ENCODE assay signal across 1 cellular context in genomic region chr6:27251672-27252251, GRCh38.
TF ChIP-seq lines count a peak whose summit lies in the region.

No MANE protein-coding gene starts in this region.

TF ChIP-seq in WTC11, 78 proteins besides CTCF, POLR2A, EP300 and RAD21 (continued from another document and continues in another):
- TF ChIP-seq STAT6 (CRISPR knock-in tag; conservative IDR thresholded peaks at IDR 0.05; ENCODE audit: low read depth) (no peak), MAX (CRISPR knock-in tag; IDR thresholded peaks at IDR 0.05) (peak; percentile 64; the same call in 1 of the 2 replicates), TEAD1 (CRISPR knock-in tag; IDR thresholded peaks at IDR 0.05) (peak; percentile 44; the same call in 1 of the 2 replicates), MYBL2 (CRISPR knock-in tag; IDR thresholded peaks at IDR 0.05) (peak; percentile 56; the same call in 1 of the 2 replicates), ZNF423 (CRISPR knock-in tag; IDR thresholded peaks at IDR 0.05) (no peak), CDX4 (CRISPR knock-in tag; IDR thresholded peaks at IDR 0.05; ENCODE audit: borderline replicate concordance) (no peak), ARID4B (CRISPR knock-in tag; IDR thresholded peaks at IDR 0.05; ENCODE audit: borderline replicate concordance) (peak; percentile 49; the same call in 1 of the 2 replicates), ATF6 (CRISPR knock-in tag; IDR thresholded peaks at IDR 0.05) (no peak), CREM (CRISPR knock-in tag; IDR thresholded peaks at IDR 0.05) (no peak), ZNF232 (CRISPR knock-in tag; IDR thresholded peaks at IDR 0.05) (peak; percentile 78; the same call in 1 of the 2 replicates), ATF1 (CRISPR knock-in tag; IDR thresholded peaks at IDR 0.05) (no peak), E2F4 (CRISPR knock-in tag; IDR thresholded peaks at IDR 0.05; ENCODE audit: borderline replicate concordance, low read depth) (no peak), USF1 (CRISPR knock-in tag; IDR thresholded peaks at IDR 0.05) (0 out of 2 replicates have a peak, but pooled peaks have one; percentile 31), CBFB (CRISPR knock-in tag; IDR thresholded peaks at IDR 0.05; ENCODE audit: low read depth) (no peak), ZNF263 (CRISPR knock-in tag; IDR thresholded peaks at IDR 0.05; ENCODE audit: low read depth) (peak; percentile 97), GABPB1 (CRISPR knock-in tag; IDR thresholded peaks at IDR 0.05) (no peak), AFF4 (CRISPR knock-in tag; IDR thresholded peaks at IDR 0.05; ENCODE audit: borderline replicate concordance) (no peak), ZMAT4 (CRISPR knock-in tag; IDR thresholded peaks at IDR 0.05) (no peak), ZSCAN18 (CRISPR knock-in tag; IDR thresholded peaks at IDR 0.05) (no peak), NR1H2 (CRISPR knock-in tag; IDR thresholded peaks at IDR 0.05) (no peak), NFE2L1 (CRISPR knock-in tag; IDR thresholded peaks at IDR 0.05) (no peak), IRF1 (CRISPR knock-in tag; IDR thresholded peaks at IDR 0.05) (no peak), RELA (CRISPR knock-in tag; IDR thresholded peaks at IDR 0.05; ENCODE audit: borderline replicate concordance) (no peak), PRDM15 (CRISPR knock-in tag; IDR thresholded peaks at IDR 0.05) (no peak), MXD4 (CRISPR knock-in tag; IDR thresholded peaks at IDR 0.05; ENCODE audit: borderline replicate concordance) (no peak), ZNF121 (CRISPR knock-in tag; IDR thresholded peaks at IDR 0.05) (0 out of 2 replicates have a peak, but pooled peaks have one; percentile 20), SP1 (CRISPR knock-in tag; conservative IDR thresholded peaks at IDR 0.05) (peak; percentile 92), E2F1 (CRISPR knock-in tag; IDR thresholded peaks at IDR 0.05) (no peak)
